ENCODE assay signal across 14 cellular contexts in the genomic region with DNA sequence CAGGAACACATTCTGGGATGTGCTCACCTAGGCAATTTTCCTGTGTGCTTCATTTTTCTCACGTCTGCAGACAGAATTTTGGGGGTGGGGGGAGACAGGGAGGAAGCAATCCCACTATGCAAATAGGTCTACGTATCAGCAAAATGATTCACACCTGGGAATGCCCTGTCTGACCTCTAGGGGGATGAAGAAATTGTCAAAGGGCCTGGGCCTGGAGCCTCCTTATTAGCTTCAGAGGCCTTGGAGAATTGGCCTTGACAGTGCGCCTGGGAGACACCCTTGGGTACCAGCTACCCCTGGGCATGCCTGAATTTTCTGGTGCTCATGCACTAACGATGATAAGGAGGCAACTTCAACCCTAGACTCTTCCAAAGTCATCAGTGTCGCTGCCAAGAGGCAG.
DNase-seq lines count a peak whose midpoint lies in the region; ATAC-seq, FAIRE-seq and TF ChIP-seq lines count a peak whose summit lies in the region.
"Had no signal": no experiment of that assay in that cellular context is flagged by ENCODE, and none has a peak within 500 bp of the region (broad histone marks: within the 10 kb centered on the region; RNA-seq: fewer than 3 reads in every experiment).

No MANE protein-coding gene starts in this region.

- H3K9ac ChIP-seq in SK-N-SH (no peak overlapping the region), GM12878 (ENCODE audit: control insufficient read depth, insufficient read depth, low read length) (no peak overlapping the region)

- H3K4me3 Mint-ChIP-seq in type B pancreatic cell: no peak overlapping the region
- H3K4me3 Mint-ChIP-seq: activated CD4-positive, alpha-beta memory T cell treated with anti-CD3 and anti-CD28 coated beads for 36 hours; T-helper 1 cell treated with Interleukin-12 subunit alpha and Interleukin-12 subunit beta and Interleukin-4 antibody, amounts not matched to agents 30 μg/mL and 1 μg/mL, for 36 hours had no signal

- TF ChIP-seq CTCF in SK-N-SH (IDR thresholded peaks at IDR 0.05): peak; percentile 42
- peak; percentile 1 to 36 (median 33); a peak in 3 of 6 replicates for TF ChIP-seq CTCF in GM12878 (IDR thresholded peaks at IDR 0.05 in 2 of 3, conservative IDR thresholded peaks at IDR 0.05 in 1 of 3; ENCODE audit: control insufficient read depth in 2 of 3, extremely low read depth in 1 of 3, insufficient read depth in 1 of 3, low read depth in 3 of 3, low read length in 3 of 3)
- peak; percentile 56 for TF ChIP-seq CTCF in type B pancreatic cell (conservative IDR thresholded peaks at IDR 0.05)
- no peak for TF ChIP-seq CTCF in osteoblast (IDR thresholded peaks at IDR 0.05; ENCODE audit: extremely low read depth, low read depth, low read length)

- TF ChIP-seq EP300 in SK-N-SH (IDR thresholded peaks at IDR 0.05; ENCODE audit: borderline replicate concordance in 1 of 2, low read depth in 1 of 2, low read length in 1 of 2) (no peak), GM12878 (IDR thresholded peaks at IDR 0.05; ENCODE audit: borderline replicate concordance in 1 of 2, control insufficient read depth in 1 of 2, low read depth in 2 of 2, low read length in 2 of 2) (no peak)

- in situ Hi-C loops in GM12878 (cut with MboI): loop anchor here (5.0 kb wide), 1 partner anchor 560 kb away; no protein-coding TSS in a partner anchor

- RAD21 ChIA-PET in GM12878 (lab: Charles Lee; ENCODE audit: unreplicated experiment): interaction anchor here (0.9 kb wide), 1 partner anchor 165 kb away, joined by 3 read pairs; no protein-coding TSS in a partner anchor

- CTCF ChIA-PET in SK-N-SH (lab: Yijun Ruan, JAX): interaction anchor here (1.0 to 7.8 kb wide), 19 partner anchors 8 to 1151 kb away, joined by 3 to 126 read pairs (median 5); partner anchors contain the start of gene CADPS
- CTCF ChIA-PET in GM12878 (lab: Yijun Ruan, JAX): no interaction called here

- ATAC-seq in SK-N-SH treated with all-trans-retinoic acid at 6 μM for 48 hours: no peak
- ATAC-seq in HG03159 (IDR thresholded peaks at IDR 0.05; ENCODE audit: unreplicated experiment): peak; percentile 45
- peak; percentile 57 for ATAC-seq in GM12878
- ATAC-seq in left lobe of liver: no peak

- no peaks in the 10 kb centered on the region for H3F3A ChIP-seq in SK-N-SH (replicated peaks; ENCODE audit: insufficient read depth)

- peaks cover 30% of the 10 kb centered on the region for H3K27me3 Mint-ChIP-seq in type B pancreatic cell

- 77% methylated on average over 5 of the region's 5 CpGs for WGBS in SK-N-SH (ENCODE audit: low lambda C conversion rate)
- 2% methylated on average over 5 of the region's 5 CpGs for WGBS in GM12878 (ENCODE audit: insufficient coverage, insufficient replicate concordance, low lambda C conversion rate, missing lambda C conversion rate)

- H3K79me2 ChIP-seq in SK-N-SH (ENCODE audit: insufficient read depth) (no peaks in the 10 kb centered on the region), GM12878 (ENCODE audit: control insufficient read depth, insufficient read depth, low read length) (no peaks in the 10 kb centered on the region), osteoblast (ENCODE audit: insufficient read depth, low read length) (no peaks in the 10 kb centered on the region)

- H3K27me3 ChIP-seq in SK-N-SH (ENCODE audit: insufficient read depth) (no peaks in the 10 kb centered on the region), GM12878 (replicated peaks in 1 of 2; ENCODE audit: control insufficient read depth in 2 of 2, insufficient read depth in 2 of 2, low read length in 1 of 2) (no peaks in the 10 kb centered on the region), osteoblast (ENCODE audit: insufficient read depth, low read length) (peaks cover 5% of the 10 kb centered on the region)
- H3K27me3 ChIP-seq in effector memory CD4-positive, alpha-beta T cell (replicated peaks; ENCODE audit: control insufficient read depth, insufficient read depth, low read length, poor library complexity, severe bottlenecking): no peaks in the 10 kb centered on the region
- H3K27me3 ChIP-seq: upper lobe of left lung had no signal

- intact Hi-C loops in GM12878 (cut with micrococcal nuclease; ENCODE audit: unreplicated experiment): loop anchor here (2.0 to 10.0 kb wide), 4 partner anchors 137 to 667 kb away; no protein-coding TSS in a partner anchor

- no peaks in the 10 kb centered on the region for H3K36me3 ChIP-seq in SK-N-SH (replicated peaks in 1 of 2; ENCODE audit: control insufficient read depth in 1 of 2, insufficient read depth in 2 of 2, low read length in 1 of 2)
- H3K36me3 ChIP-seq in GM12878 (ENCODE audit: control insufficient read depth in 2 of 2, insufficient read depth in 2 of 2, low read length in 1 of 2): no peaks in the 10 kb centered on the region
- H3K36me3 ChIP-seq in osteoblast (ENCODE audit: insufficient read depth, low read length): no peaks in the 10 kb centered on the region
- no peaks in the 10 kb centered on the region for H3K36me3 ChIP-seq in effector memory CD4-positive, alpha-beta T cell (ENCODE audit: control insufficient read depth, insufficient read depth, low read length)
- H3K36me3 ChIP-seq: upper lobe of left lung had no signal

- no peak overlapping the region for H3K4me2 ChIP-seq in SK-N-SH
- no peak overlapping the region for H3K4me2 ChIP-seq in GM12878 (ENCODE audit: control insufficient read depth, insufficient read depth)
- no peak overlapping the region for H3K4me2 ChIP-seq in osteoblast (ENCODE audit: insufficient read depth, low read length)

- SMC1A ChIA-PET in GM12878 (lab: Charles Lee; ENCODE audit: uncharacterized antibody, unreplicated experiment): interaction anchor here (1.1 to 1.9 kb wide), 3 partner anchors 85 to 564 kb away, joined by 3 to 7 read pairs (median 3); no protein-coding TSS in a partner anchor

- POLR2A ChIA-PET in SK-N-SH (lab: Yijun Ruan, JAX) (no interaction called here), GM12878 (lab: Charles Lee) (no interaction called here)

- H2AFZ ChIP-seq in SK-N-SH (ENCODE audit: low read depth): no peak overlapping the region
- H2AFZ ChIP-seq in GM12878 (ENCODE audit: control insufficient read depth, low read depth, low read length): no peak overlapping the region
- no peak overlapping the region for H2AFZ ChIP-seq in osteoblast (ENCODE audit: low read length)

- H3K36me3 Mint-ChIP-seq in type B pancreatic cell: no peaks in the 10 kb centered on the region
- H3K36me3 Mint-ChIP-seq: activated CD4-positive, alpha-beta memory T cell treated with anti-CD3 and anti-CD28 coated beads for 36 hours had no signal

- H3K4me3 ChIP-seq in SK-N-SH (ENCODE audit: low read depth in 2 of 2, low read length in 1 of 2) (no peak overlapping the region), GM12878 (no peak overlapping the region), osteoblast (ENCODE audit: insufficient read depth, low read length) (no peak overlapping the region)
- no peak overlapping the region for H3K4me3 ChIP-seq in effector memory CD4-positive, alpha-beta T cell (ENCODE audit: insufficient read depth, low read depth, low read length, poor library complexity, severe bottlenecking)
- H3K4me3 ChIP-seq: upper lobe of left lung had no signal

- H3K4me1 Mint-ChIP-seq in type B pancreatic cell (ENCODE audit: unreplicated experiment): peaks cover 13% of the 10 kb centered on the region

- no peak for FAIRE-seq in GM12878 (lab: Jason Lieb, UNC)

- H3K9me3 Mint-ChIP-seq in type B pancreatic cell: no peaks in the 10 kb centered on the region
- H3K9me3 Mint-ChIP-seq: activated CD4-positive, alpha-beta memory T cell treated with anti-CD3 and anti-CD28 coated beads for 36 hours; T-helper 1 cell treated with Interleukin-12 subunit alpha and Interleukin-12 subunit beta and Interleukin-4 antibody, amounts not matched to agents 30 μg/mL and 1 μg/mL, for 36 hours had no signal

- no peaks in the 10 kb centered on the region for H3K9me3 ChIP-seq in SK-N-SH
- H3K9me3 ChIP-seq in GM12878 (replicated peaks; ENCODE audit: control insufficient read depth, insufficient read depth, low read length): no peaks in the 10 kb centered on the region
- H3K9me3 ChIP-seq in osteoblast (ENCODE audit: low read depth, low read length): no peaks in the 10 kb centered on the region
- H3K9me3 ChIP-seq in effector memory CD4-positive, alpha-beta T cell (ENCODE audit: control insufficient read depth, low read length): no peaks in the 10 kb centered on the region
- H3K9me3 ChIP-seq: upper lobe of left lung had no signal

- H3K27ac Mint-ChIP-seq in type B pancreatic cell: no peak overlapping the region
- H3K27ac Mint-ChIP-seq: activated CD4-positive, alpha-beta memory T cell treated with anti-CD3 and anti-CD28 coated beads for 36 hours; T-helper 1 cell treated with Interleukin-12 subunit alpha and Interleukin-12 subunit beta and Interleukin-4 antibody, amounts not matched to agents 30 μg/mL and 1 μg/mL, for 36 hours had no signal

- TF ChIP-seq RAD21 in SK-N-SH (IDR thresholded peaks at IDR 0.05; ENCODE audit: low read length) (no peak), GM12878 (IDR thresholded peaks at IDR 0.05; ENCODE audit: insufficient read depth, low read depth, low read length) (no peak)

- H3K9me2 ChIP-seq in SK-N-SH: no peaks in the 10 kb centered on the region

- no peak overlapping the region for H3K27ac ChIP-seq in SK-N-SH (ENCODE audit: low read depth in 2 of 2, low read length in 1 of 2)
- H3K27ac ChIP-seq in GM12878 (ENCODE audit: control insufficient read depth, insufficient read depth): no peak overlapping the region
- no peak overlapping the region for H3K27ac ChIP-seq in osteoblast (ENCODE audit: low read depth, low read length)
- no peak overlapping the region for H3K27ac ChIP-seq in effector memory CD4-positive, alpha-beta T cell (ENCODE audit: insufficient read depth, low read length, poor library complexity, severe bottlenecking)
- H3K27ac ChIP-seq: upper lobe of left lung had no signal

- H3K4me1 ChIP-seq in SK-N-SH (ENCODE audit: control insufficient read depth in 1 of 2, insufficient read depth in 2 of 2, low read depth in 1 of 2, low read length in 1 of 2): peaks cover 0 to 1% of the 10 kb centered on the region in 2 experiments; a peak in 2 of 4 replicates
- H3K4me1 ChIP-seq in GM12878 (ENCODE audit: control insufficient read depth, insufficient read depth, low read length): no peaks in the 10 kb centered on the region
- no peaks in the 10 kb centered on the region for H3K4me1 ChIP-seq in osteoblast (ENCODE audit: insufficient read depth, low read length)
- no peaks in the 10 kb centered on the region for H3K4me1 ChIP-seq in effector memory CD4-positive, alpha-beta T cell (ENCODE audit: control insufficient read depth, insufficient read depth, low read length, poor library complexity, severe bottlenecking)
- H3K4me1 ChIP-seq: upper lobe of left lung had no signal

- no peaks in the 10 kb centered on the region for H4K20me1 ChIP-seq in SK-N-SH (ENCODE audit: insufficient read depth)
- H4K20me1 ChIP-seq in GM12878 (ENCODE audit: control insufficient read depth, insufficient read depth): no peaks in the 10 kb centered on the region; the same call in 1 of the 2 replicates
- no peaks in the 10 kb centered on the region for H4K20me1 ChIP-seq in osteoblast (ENCODE audit: insufficient read depth, low read length)

- no TSS peak for BruUV-seq in GM12878 (replicated peaks; lab: Mats Ljungman, UMichigan)

- DNase-seq in SK-N-SH (no peak), GM12878 (ENCODE audit: low read depth, low spot score) (no peak), type B pancreatic cell (ENCODE audit: extremely low spot score, unreplicated experiment) (no peak), osteoblast (ENCODE audit: insufficient read length, low spot score, missing footprints) (no peak), left lobe of liver (ENCODE audit: low spot score) (no peak)
- no peak for DNase-seq in effector memory CD4-positive, alpha-beta T cell
- DNase-seq: activated CD4-positive, alpha-beta memory T cell treated with anti-CD3 and anti-CD28 coated beads for 36 hours; activated naive CD4-positive, alpha-beta T cell; EL; NK-92 treated with Interleukin-12 subunit alpha and Interleukin-12 subunit beta, amount 100 ng/mL, for 24 hours; upper lobe of left lung had no signal

- TF ChIP-seq POLR2A in GM12878 (IDR thresholded peaks at IDR 0.05; ENCODE audit: low read depth, low read length): no peak

Comparison
In these comparisons a context has a peak if more than half of its experiments do, and no peak if none do; other contexts are left out.
1. ATAC-seq: peak in HG03159 (single experiment) and GM12878 (single experiment); none in SK-N-SH treated with all-trans-retinoic acid at 6 μM for 48 hours (single experiment) and left lobe of liver (single experiment).
2. Of the 26 proteins assayed by ChIP-seq in both GM12878 and SK-N-SH: peak only in GM12878: none; only in SK-N-SH: none; in both: CTCF; in neither: 25.